ENCODE assay signal across 9 cellular contexts in the genomic region with DNA sequence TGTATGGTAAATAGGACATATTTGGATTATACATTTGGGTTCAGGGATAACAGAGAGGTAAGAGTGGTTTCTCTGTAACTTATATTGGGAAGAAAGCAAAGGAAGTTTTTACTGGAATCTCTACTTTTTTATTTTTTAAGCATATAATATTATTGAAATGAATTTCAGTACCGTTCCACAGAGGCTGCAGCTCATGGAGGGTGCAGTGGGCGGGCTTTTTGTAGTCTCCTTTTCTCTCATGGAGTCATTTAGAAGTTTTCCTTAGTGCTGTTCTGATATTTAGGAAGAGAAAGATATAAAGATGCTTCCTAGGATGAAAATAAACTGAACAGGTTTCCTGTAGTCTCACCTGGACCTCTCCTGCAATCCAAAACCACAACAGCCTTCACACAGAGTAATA.
A peak's percentile ranks its signal among the peaks of the same experiment; 100 is the strongest.
DNase-seq lines count a peak whose midpoint lies in the region; ATAC-seq and TF ChIP-seq lines count a peak whose summit lies in the region.
"Had no signal": no experiment of that assay in that cellular context is flagged by ENCODE, and none has a peak within 500 bp of the region (broad histone marks: within the 10 kb centered on the region; RNA-seq: fewer than 3 reads in every experiment).

No MANE protein-coding gene starts in this region.

- no peak for TF ChIP-seq CTCF in CD8-positive, alpha-beta T cell (IDR thresholded peaks at IDR 0.05)
- TF ChIP-seq CTCF in Loucy (conservative IDR thresholded peaks at IDR 0.05; ENCODE audit: low read length), result no peak
- TF ChIP-seq CTCF in coronary artery (IDR thresholded peaks at IDR 0.05), result no peak

- no peaks in the 10 kb centered on the region for H3K9me3 ChIP-seq in CD8-positive, alpha-beta T cell (ENCODE audit: low read length)
- H3K9me3 ChIP-seq in Loucy (ENCODE audit: insufficient read depth, low read depth, low read length), result no peaks in the 10 kb centered on the region
- no peaks in the 10 kb centered on the region for H3K9me3 ChIP-seq in neuronal stem cell (replicated peaks in 1 of 2; ENCODE audit: control insufficient read depth in 2 of 2, insufficient read depth in 1 of 2, low read depth in 1 of 2, low read length in 2 of 2)

- no peaks in the 10 kb centered on the region for H3K79me1 ChIP-seq in neuronal stem cell (ENCODE audit: low read depth, low read length)

- no peak overlapping the region for H2BK5ac ChIP-seq in neuronal stem cell (ENCODE audit: low read length)

- no peaks in the 10 kb centered on the region for H3K27me3 ChIP-seq in CD8-positive, alpha-beta T cell (ENCODE audit: insufficient read depth, low read length)
- no peaks in the 10 kb centered on the region for H3K27me3 ChIP-seq in Loucy (ENCODE audit: insufficient read depth, low read length, poor library complexity, severe bottlenecking)
- H3K27me3 ChIP-seq in neuronal stem cell (ENCODE audit: control insufficient read depth in 3 of 3, insufficient read depth in 3 of 3, low read depth in 1 of 3, low read length in 3 of 3), result no peaks in the 10 kb centered on the region

- H3K4me3 ChIP-seq in CD8-positive, alpha-beta T cell (ENCODE audit: low read depth, low read length), result peak overlapping the region; percentile 63
- H3K4me3 ChIP-seq in Loucy (ENCODE audit: low read length, poor library complexity, severe bottlenecking) (peak overlapping the region; percentile 72), coronary artery (peak overlapping the region; percentile 71), neuronal stem cell (ENCODE audit: low read length in 2 of 2) (no peak overlapping the region)

- no peak for ATAC-seq in CD8-positive, alpha-beta T cell
- ATAC-seq in HG02678 (IDR thresholded peaks at IDR 0.05; ENCODE audit: unreplicated experiment), result no peak
- no peak for ATAC-seq in GM21529 (IDR thresholded peaks at IDR 0.05; ENCODE audit: unreplicated experiment)
- no peak for ATAC-seq in HG02588 (IDR thresholded peaks at IDR 0.05; ENCODE audit: unreplicated experiment)

- no peaks in the 10 kb centered on the region for H3F3A ChIP-seq in Loucy (ENCODE audit: low read depth)

- no peaks in the 10 kb centered on the region for H3K36me3 Mint-ChIP-seq in CD8-positive, alpha-beta T cell

- no peaks in the 10 kb centered on the region for H3K9me2 ChIP-seq in Loucy (replicated peaks; ENCODE audit: low read depth, low read length)

- no peak overlapping the region for H2BK120ac ChIP-seq in neuronal stem cell (ENCODE audit: low read depth, low read length)

- peak overlapping the region; percentile 69 for H3K4me3 Mint-ChIP-seq in CD8-positive, alpha-beta T cell

- intact Hi-C loops in CD8-positive, alpha-beta T cell (cut with DNase I, micrococcal nuclease), result no loop called here

- H3K27ac Mint-ChIP-seq in CD8-positive, alpha-beta T cell, result peak overlapping the region; percentile 30

- H3K4ac ChIP-seq in neuronal stem cell (ENCODE audit: low read length), result no peak overlapping the region

- no peak overlapping the region for H3K27ac ChIP-seq in CD8-positive, alpha-beta T cell (ENCODE audit: low read depth, low read length)
- no peak overlapping the region for H3K27ac ChIP-seq in coronary artery
- no peak overlapping the region for H3K27ac ChIP-seq in neuronal stem cell (replicated peaks; ENCODE audit: low read length)

- H3K9ac ChIP-seq in Loucy (ENCODE audit: low read depth, low read length, poor library complexity, severe bottlenecking) (peak overlapping the region; percentile 65), neuronal stem cell (ENCODE audit: low read depth, low read length, poor library complexity) (no peak overlapping the region)

- H2BK15ac ChIP-seq in neuronal stem cell (ENCODE audit: low read length), result no peak overlapping the region

- H2AFZ ChIP-seq in Loucy (ENCODE audit: low read length) (peak overlapping the region; percentile 97), neuronal stem cell (ENCODE audit: low read length) (peak overlapping the region; percentile 77)

- H3K79me2 ChIP-seq in Loucy (ENCODE audit: insufficient read depth, low read length), result no peaks in the 10 kb centered on the region

- H2AK5ac ChIP-seq in neuronal stem cell (ENCODE audit: low read depth, low read length), result no peak overlapping the region

- CTCF ChIA-PET in CD8-positive, alpha-beta T cell (lab: Charles Lee), result no interaction called here

- H2BK12ac ChIP-seq in neuronal stem cell (ENCODE audit: low read length), result no peak overlapping the region

- DNase-seq in CD8-positive, alpha-beta T cell, result no peak
- DNase-seq in coronary artery (ENCODE audit: low spot score) (no peak), neuronal stem cell (ENCODE audit: low spot score) (no peak), NOMO-1 treated with dmso at 0.1 percent for 144 hours (lab: John Stamatoyannopoulos, UW; ENCODE audit: unreplicated experiment) (no peak)
- DNase-seq: GF-D8 had no signal

- no peak overlapping the region for H4K91ac ChIP-seq in neuronal stem cell (ENCODE audit: low read depth, low read length, poor library complexity)

- no peak overlapping the region for H4K8ac ChIP-seq in neuronal stem cell (ENCODE audit: low read depth, low read length)

- peaks cover 9% of the 10 kb centered on the region for H3K4me1 Mint-ChIP-seq in CD8-positive, alpha-beta T cell (ENCODE audit: low read depth)

- POLR2A ChIA-PET in CD8-positive, alpha-beta T cell (lab: Charles Lee), result interaction anchor here (0.6 kb wide), 1 partner anchor 1652 kb away, joined by 5 read pairs; no protein-coding TSS in a partner anchor

- H4K20me1 ChIP-seq in Loucy (ENCODE audit: insufficient read depth, low read length, poor library complexity, severe bottlenecking), result no peaks in the 10 kb centered on the region

- WGBS in neuronal stem cell (ENCODE audit: extremely low coverage in 2 of 2, insufficient read length in 2 of 2, insufficient replicate concordance in 1 of 2), 2 donors, result no CpG with 5 or more reads among the region's 2 CpGs

- H3K27me3 Mint-ChIP-seq in CD8-positive, alpha-beta T cell (ENCODE audit: low read depth), result no peaks in the 10 kb centered on the region

- H3K18ac ChIP-seq in neuronal stem cell (ENCODE audit: low read length), result no peak overlapping the region

- no peaks in the 10 kb centered on the region for H3K9me3 Mint-ChIP-seq in CD8-positive, alpha-beta T cell

- H3K36me3 ChIP-seq in CD8-positive, alpha-beta T cell (ENCODE audit: insufficient read depth, low read length), result no peaks in the 10 kb centered on the region
- H3K36me3 ChIP-seq in Loucy (ENCODE audit: insufficient read depth, low read length) (no peaks in the 10 kb centered on the region), neuronal stem cell (replicated peaks in 1 of 2; ENCODE audit: control insufficient read depth in 2 of 2, insufficient read depth in 2 of 2, low read length in 2 of 2) (no peaks in the 10 kb centered on the region)

- H3K4me2 ChIP-seq in Loucy (ENCODE audit: low read depth, low read length, poor library complexity, severe bottlenecking) (peak overlapping the region; percentile 81), neuronal stem cell (ENCODE audit: insufficient read depth, low read length, poor library complexity, severe bottlenecking) (no peak overlapping the region)

- H3K4me1 ChIP-seq in CD8-positive, alpha-beta T cell (ENCODE audit: insufficient read depth, low read length), result peaks cover 4% of the 10 kb centered on the region
- H3K4me1 ChIP-seq in Loucy (ENCODE audit: insufficient read depth, low read length, poor library complexity, severe bottlenecking), result peaks cover 8% of the 10 kb centered on the region
- peaks cover 0 to 4% of the 10 kb centered on the region in 2 donors for H3K4me1 ChIP-seq in neuronal stem cell (ENCODE audit: control insufficient read depth in 2 of 2, insufficient read depth in 1 of 2, low read depth in 1 of 2, low read length in 2 of 2)

- no peak overlapping the region for H3K23ac ChIP-seq in neuronal stem cell (ENCODE audit: low read depth, low read length, poor library complexity)

- no peak overlapping the region for H3K14ac ChIP-seq in neuronal stem cell (ENCODE audit: low read length)

Comparison
In these comparisons a context has a peak if more than half of its experiments do, and no peak if none do; other contexts are left out.
1. H3K4me3 ChIP-seq: peak in CD8-positive, alpha-beta T cell (single experiment), Loucy (single experiment) and coronary artery (single experiment); none in neuronal stem cell (0 of 2).